ENCODE assay signal across 23 cellular contexts in genomic region chr3:13199899-13200451, GRCh38.
DNase-seq lines count a peak whose midpoint lies in the region; ATAC-seq, FAIRE-seq and TF ChIP-seq lines count a peak whose summit lies in the region.
"Had no signal": no experiment of that assay in that cellular context is flagged by ENCODE, and none has a peak within 500 bp of the region (broad histone marks: within the 10 kb centered on the region; RNA-seq: fewer than 3 reads in every experiment).

No MANE protein-coding gene starts in this region.

- no peak for ATAC-seq in activated CD8-positive, alpha-beta T cell treated with anti-CD3 and anti-CD28 coated beads, Interleukin-2, amount 10 ng/mL, durations not matched to agents 7 days and 5 days
- ATAC-seq in activated CD8-positive, alpha-beta T cell treated with anti-CD3 and anti-CD28 coated beads for 36 hours, result no peak
- ATAC-seq in GM18858 (IDR thresholded peaks at IDR 0.05; ENCODE audit: unreplicated experiment) (no peak), GM19467 (IDR thresholded peaks at IDR 0.05; ENCODE audit: unreplicated experiment) (no peak)

- TF ChIP-seq CTCF in activated CD8-positive, alpha-beta T cell treated with anti-CD3 and anti-CD28 coated beads for 36 hours (IDR thresholded peaks at IDR 0.05), result no peak
- no peak for TF ChIP-seq CTCF in bronchial epithelial cell (IDR thresholded peaks at IDR 0.05; ENCODE audit: insufficient read depth, low read length, severe bottlenecking)
- TF ChIP-seq CTCF in neural crest cell (conservative IDR thresholded peaks at IDR 0.05), result no peak

- peak overlapping the region; percentile 31 for H3K27ac Mint-ChIP-seq in activated CD8-positive, alpha-beta T cell treated with anti-CD3 and anti-CD28 coated beads, Interleukin-2, amount 10 ng/mL, durations not matched to agents 7 days and 5 days
- no peak overlapping the region for H3K27ac Mint-ChIP-seq in activated CD8-positive, alpha-beta T cell treated with anti-CD3 and anti-CD28 coated beads for 36 hours
- peak overlapping the region; percentile 21 for H3K27ac Mint-ChIP-seq in neural crest cell (ENCODE audit: unreplicated experiment)

- POLR2A ChIA-PET in activated CD8-positive, alpha-beta T cell treated with anti-CD3 and anti-CD28 coated beads, Interleukin-2, amount 10 ng/mL, durations not matched to agents 7 days and 5 days (lab: Charles Lee), result no interaction called here
- POLR2A ChIA-PET in activated CD8-positive, alpha-beta T cell treated with anti-CD3 and anti-CD28 coated beads for 36 hours (lab: Charles Lee), result no interaction called here

- intact Hi-C loops in activated CD8-positive, alpha-beta T cell treated with anti-CD3 and anti-CD28 coated beads for 36 hours (cut with micrococcal nuclease), result no loop called here

- FAIRE-seq in bronchial epithelial cell (lab: Jason Lieb, UNC), result peak; percentile 94
- FAIRE-seq: G401.6, GM19239 had no signal

- DNase-seq in activated CD8-positive, alpha-beta T cell treated with anti-CD3 and anti-CD28 coated beads, Interleukin-2, amount 10 ng/mL, durations not matched to agents 7 days and 5 days, result no peak
- no peak for DNase-seq in activated CD8-positive, alpha-beta T cell treated with anti-CD3 and anti-CD28 coated beads for 36 hours
- DNase-seq in bronchial epithelial cell (ENCODE audit: low read depth) (no peak), neural crest cell (ENCODE audit: low read depth, low spot score) (no peak), erythroblast (lab: John Stamatoyannopoulos, UW) (no peak)
- DNase-seq in activated naive CD4-positive, alpha-beta T cell treated with Interleukin-2 at 50 U/mL for 16 hours, result no peak
- DNase-seq: AML-193, DMS 273 treated with DMSO at 0.1 percent for 48 hours, DND-41, GOT3, KG1, MV-4-11, NCI-H1694 treated with DMSO at 0.1 percent for 48 hours, NCI-H2107, NCI-H2227 treated with DMSO at 0.1 percent for 48 hours, NCI-H524, NCI-H82, OCI-M1, Right ventricle myocardium superior had no signal

- no peaks in the 10 kb centered on the region for H3K9me3 Mint-ChIP-seq in activated CD8-positive, alpha-beta T cell treated with anti-CD3 and anti-CD28 coated beads, Interleukin-2, amount 10 ng/mL, durations not matched to agents 7 days and 5 days (ENCODE audit: insufficient read depth)
- no peaks in the 10 kb centered on the region for H3K9me3 Mint-ChIP-seq in activated CD8-positive, alpha-beta T cell treated with anti-CD3 and anti-CD28 coated beads for 36 hours
- no peaks in the 10 kb centered on the region for H3K9me3 Mint-ChIP-seq in neural crest cell

- H3K27me3 Mint-ChIP-seq in activated CD8-positive, alpha-beta T cell treated with anti-CD3 and anti-CD28 coated beads, Interleukin-2, amount 10 ng/mL, durations not matched to agents 7 days and 5 days (ENCODE audit: low read depth), result peaks cover 44% of the 10 kb centered on the region
- H3K27me3 Mint-ChIP-seq in activated CD8-positive, alpha-beta T cell treated with anti-CD3 and anti-CD28 coated beads for 36 hours, result peaks cover 17% of the 10 kb centered on the region
- H3K27me3 Mint-ChIP-seq in neural crest cell (ENCODE audit: low read depth), result peaks cover 18% of the 10 kb centered on the region

- peaks cover 19% of the 10 kb centered on the region for H3K4me1 Mint-ChIP-seq in activated CD8-positive, alpha-beta T cell treated with anti-CD3 and anti-CD28 coated beads, Interleukin-2, amount 10 ng/mL, durations not matched to agents 7 days and 5 days (ENCODE audit: low read depth)
- peaks cover 9% of the 10 kb centered on the region for H3K4me1 Mint-ChIP-seq in activated CD8-positive, alpha-beta T cell treated with anti-CD3 and anti-CD28 coated beads for 36 hours (ENCODE audit: low read depth)
- H3K4me1 Mint-ChIP-seq in neural crest cell, result peaks cover 11% of the 10 kb centered on the region

- H3K36me3 ChIP-seq in bronchial epithelial cell (ENCODE audit: control insufficient read depth, insufficient read depth, low read length), result no peaks in the 10 kb centered on the region

- no peak for TF ChIP-seq POLR2A in erythroblast (IDR thresholded peaks at IDR 0.05; ENCODE audit: low read length)

- H3K36me3 Mint-ChIP-seq in activated CD8-positive, alpha-beta T cell treated with anti-CD3 and anti-CD28 coated beads, Interleukin-2, amount 10 ng/mL, durations not matched to agents 7 days and 5 days (ENCODE audit: low read depth), result no peaks in the 10 kb centered on the region
- H3K36me3 Mint-ChIP-seq in activated CD8-positive, alpha-beta T cell treated with anti-CD3 and anti-CD28 coated beads for 36 hours (ENCODE audit: low read depth), result no peaks in the 10 kb centered on the region
- H3K36me3 Mint-ChIP-seq in neural crest cell (ENCODE audit: low read depth), result no peaks in the 10 kb centered on the region

- H3K4me3 Mint-ChIP-seq in activated CD8-positive, alpha-beta T cell treated with anti-CD3 and anti-CD28 coated beads, Interleukin-2, amount 10 ng/mL, durations not matched to agents 7 days and 5 days, result no peak overlapping the region
- H3K4me3 Mint-ChIP-seq in activated CD8-positive, alpha-beta T cell treated with anti-CD3 and anti-CD28 coated beads for 36 hours, result no peak overlapping the region
- H3K4me3 Mint-ChIP-seq in neural crest cell, result no peak overlapping the region

- CTCF ChIA-PET in activated CD8-positive, alpha-beta T cell treated with anti-CD3 and anti-CD28 coated beads, Interleukin-2, amount 10 ng/mL, durations not matched to agents 7 days and 5 days (lab: Charles Lee), result interaction anchor here (1.7 to 2.1 kb wide), 2 partner anchors 12 to 108 kb away, joined by 4 to 8 read pairs; no protein-coding TSS in a partner anchor
- CTCF ChIA-PET in activated CD8-positive, alpha-beta T cell treated with anti-CD3 and anti-CD28 coated beads for 36 hours (lab: Charles Lee), result interaction anchor here (1.4 to 1.6 kb wide), 2 partner anchors 30 to 261 kb away, joined by 4 to 5 read pairs; no protein-coding TSS in a partner anchor

- peaks cover 18% of the 10 kb centered on the region for H3K27me3 ChIP-seq in bronchial epithelial cell (ENCODE audit: control insufficient read depth, insufficient read depth, low read length)

- H3K4me3 ChIP-seq in bronchial epithelial cell (ENCODE audit: low read depth, low read length), result no peak overlapping the region
